12 cellular contexts compared by ENCODE assay signal in the genomic region with DNA sequence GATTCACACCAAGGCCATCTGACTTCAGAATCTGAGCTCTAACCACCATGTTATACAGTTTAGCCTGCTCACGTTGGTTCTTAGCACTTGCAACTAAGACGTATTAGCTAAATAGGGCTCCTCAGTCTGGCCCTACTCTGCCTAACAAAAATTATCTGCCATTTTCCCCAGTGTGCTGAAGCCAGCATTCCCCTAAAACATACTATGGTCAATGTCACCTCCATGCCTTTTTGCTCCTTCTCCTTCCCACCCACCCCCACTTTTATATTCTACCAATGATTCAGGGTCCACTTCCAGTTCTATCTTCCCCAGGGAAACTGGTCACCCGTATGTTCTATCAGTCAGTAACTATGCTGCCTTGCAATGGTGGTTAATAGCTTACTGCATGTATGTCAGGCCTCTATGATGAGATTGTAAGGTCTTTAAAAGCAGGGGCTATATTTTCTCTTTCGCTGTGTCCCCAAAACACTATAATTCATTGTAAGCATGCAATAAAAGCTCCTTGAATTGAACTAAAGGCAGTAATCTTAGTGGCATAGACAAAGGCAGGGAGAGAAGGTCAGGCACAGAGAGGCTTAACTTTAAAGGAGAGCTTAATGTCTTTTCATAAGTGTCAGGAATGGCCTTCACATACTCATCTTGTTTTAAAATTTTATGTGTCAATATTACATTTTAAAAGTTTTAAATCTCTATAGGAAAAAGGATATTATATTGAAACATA. TPM values are rescaled to one million over a fixed set of nuclear protein-coding genes. Genes with fewer than 3 reads are reported as not detected.
DNase-seq lines count a peak whose midpoint lies in the region; ATAC-seq and TF ChIP-seq lines count a peak whose summit lies in the region.
"Had no signal": no experiment of that assay in that cellular context is flagged by ENCODE, and none has a peak within 500 bp of the region (broad histone marks: within the 10 kb centered on the region; RNA-seq: fewer than 3 reads in every experiment).

No MANE protein-coding gene starts in this region.

- H3K9me3 Mint-ChIP-seq in Calu3 (ENCODE audit: low read depth, unreplicated experiment) = no peaks in the 10 kb centered on the region

- TF ChIP-seq EP300 in sigmoid colon (IDR thresholded peaks at IDR 0.05) = no peak

- no peak for ATAC-seq in GM19397 (IDR thresholded peaks at IDR 0.05; ENCODE audit: unreplicated experiment)

- CTCF ChIA-PET in Calu3 (lab: Charles Lee) = no interaction called here

- no peaks in the 10 kb centered on the region for H3K27me3 Mint-ChIP-seq in Calu3 (ENCODE audit: unreplicated experiment)
- H3K27me3 Mint-ChIP-seq: naive thymus-derived CD4-positive, alpha-beta T cell had no signal

- H3K36me3 ChIP-seq in SJSA1 (no peaks in the 10 kb centered on the region), esophagus squamous epithelium (no peaks in the 10 kb centered on the region), sigmoid colon (peaks cover 0 to 34% (median 11%) of the 10 kb centered on the region in 4 donors)

- H3K27ac ChIP-seq in SJSA1 (peak overlapping the region; percentile 70), esophagus squamous epithelium (peak overlapping the region in 3 of 4 donors; percentile 67 to 91 (median 73)), sigmoid colon (peak overlapping the region; percentile 56 to 77 (median 74))

- intact Hi-C loops in esophagus squamous epithelium (cut with DNase I) = no loop called here
- intact Hi-C loops in sigmoid colon (cut with DNase I) = loop anchor here (5.0 kb wide), 1 partner anchor 40 kb away; the partner anchor contains the start of gene COX17
- intact Hi-C loops in Calu3 (cut with micrococcal nuclease; ENCODE audit: unreplicated experiment) = no loop called here

- no peaks in the 10 kb centered on the region for H3K4me1 Mint-ChIP-seq in Calu3 (ENCODE audit: low read depth, unreplicated experiment)

- WGBS in esophagus squamous epithelium, 2 donors = 86 to 94% methylated on average over 4 of the region's 4 CpGs
- WGBS in sigmoid colon, 2 donors = 92 to 93% methylated on average over 4 of the region's 4 CpGs

- BruUV-seq in Calu3 (replicated peaks; lab: Mats Ljungman, UMichigan) = no TSS peak

- H3K27me3 ChIP-seq in SJSA1 (replicated peaks) (no peaks in the 10 kb centered on the region), esophagus squamous epithelium (no peaks in the 10 kb centered on the region), sigmoid colon (no peaks in the 10 kb centered on the region)

- TF ChIP-seq POLR2A in esophagus squamous epithelium (IDR thresholded peaks at IDR 0.05) (no peak), sigmoid colon (IDR thresholded peaks at IDR 0.05) (no peak)

- H3K9me3 ChIP-seq in SJSA1 (replicated peaks) (no peaks in the 10 kb centered on the region), esophagus squamous epithelium (no peaks in the 10 kb centered on the region), sigmoid colon (no peaks in the 10 kb centered on the region)

- no peak for DNase-seq in GM12865 (ENCODE audit: low read depth)
- no peak for DNase-seq in SJSA1 (ENCODE audit: low read depth in 1 of 2, low spot score in 2 of 2)
- DNase-seq in esophagus squamous epithelium (lab: John Stamatoyannopoulos, UW) = no peak
- DNase-seq in sigmoid colon = no peak
- no peak for DNase-seq in Calu3
- DNase-seq in activated CD4-positive, CD25-positive, alpha-beta regulatory T cell treated with anti-CD3 and anti-CD28 coated beads, Interleukin-2, amount 50 U/mL, for 72 hours = no peak
- DNase-seq in COLO829 (ENCODE audit: low spot score) = no peak
- DNase-seq: activated naive CD8-positive, alpha-beta T cell treated with anti-CD3 and anti-CD28 coated beads, Interleukin-2, amount 10 ng/mL, durations not matched to agents 7 days and 5 days; naive thymus-derived CD4-positive, alpha-beta T cell; stimulated activated CD8-positive, alpha-beta memory T cell treated with anti-CD3 and anti-CD28 coated beads, Interleukin-4, amount 100 ng/mL, for 48 hours had no signal

- TF ChIP-seq CTCF in GM12865 (IDR thresholded peaks at IDR 0.05; ENCODE audit: insufficient read depth, low read depth, low read length, missing control alignments) (no peak), esophagus squamous epithelium (IDR thresholded peaks at IDR 0.05) (no peak), sigmoid colon (IDR thresholded peaks at IDR 0.05) (no peak), Calu3 (IDR thresholded peaks at IDR 0.05; ENCODE audit: unreplicated experiment) (no peak)

- H3K27ac Mint-ChIP-seq in Calu3 (ENCODE audit: unreplicated experiment) = no peak overlapping the region

- peaks cover 17% of the 10 kb centered on the region for H3K4me1 ChIP-seq in SJSA1 (replicated peaks)
- peaks cover 7 to 38% (median 33%) of the 10 kb centered on the region in 3 donors for H3K4me1 ChIP-seq in esophagus squamous epithelium
- H3K4me1 ChIP-seq in sigmoid colon = peaks cover 0 to 37% (median 24%) of the 10 kb centered on the region in 4 donors

- H3K4me3 ChIP-seq in GM12865 (ENCODE audit: low read depth, low read length) (peak overlapping the region; percentile 48; the same call in 1 of the 2 replicates), SJSA1 (no peak overlapping the region), esophagus squamous epithelium (no peak overlapping the region), sigmoid colon (no peak overlapping the region)

- H3K4me3 Mint-ChIP-seq in Calu3 (ENCODE audit: low read depth, unreplicated experiment) = no peak overlapping the region

- no peaks in the 10 kb centered on the region for H3K36me3 Mint-ChIP-seq in Calu3 (ENCODE audit: insufficient read depth, unreplicated experiment)

RNA-seq across cellular contexts. Expression of gene POPDC2, which starts 23.3 kb away (rescaled TPM):
- 0.97 TPM in 1 of 2 replicates, not detected in the other for total RNA-seq in SJSA1 (2014; rRNA removed; shearing (Covaris generic))
- total RNA-seq in esophagus squamous epithelium = 1 to 10 TPM in 1 of 4 donors, under 1 TPM in 2, not detected in 1; 0.18 to 3.8 (median 0.91) TPM
- total RNA-seq in sigmoid colon = 100 to 1,000 TPM in 3 of 4 donors, 10 to 100 TPM in 1; 86.6 to 203 (median 169) TPM
- 10 to 100 TPM in 1 of 3 donors, 1 to 10 TPM in 2; 1.2 to 13.1 (median 3.6) TPM for polyA plus RNA-seq in sigmoid colon
- 0.80 and 1.0 TPM in 2 replicates for total RNA-seq in Calu3 (2022)

RNA-seq across cellular contexts. Expression of gene PLA1A, which starts 39.4 kb away (rescaled TPM):
- total RNA-seq in SJSA1 (2014; rRNA removed; shearing (Covaris generic)) = 0.16 and 1.4 TPM in 2 replicates
- 1 to 10 TPM in 1 of 4 donors, under 1 TPM in 2, not detected in 1; 0.41 to 1.5 (median 0.79) TPM for total RNA-seq in esophagus squamous epithelium
- 1 to 10 TPM; 1.2 to 4.6 (median 2.1) TPM for total RNA-seq in sigmoid colon
- polyA plus RNA-seq in sigmoid colon = 1 to 10 TPM in 1 of 3 donors, under 1 TPM in 1, not detected in 1; 0.69 to 2.9 TPM
- 0.81 and 0.99 TPM in 2 replicates for total RNA-seq in Calu3 (2022)
- polyA plus RNA-seq: BJ; naive thymus-derived CD4-positive, alpha-beta T cell had no signal

RNA-seq across cellular contexts. Expression of gene COX17, which starts 40.2 kb away (rescaled TPM):
- 36.0 and 73.6 TPM in 2 replicates for total RNA-seq in SJSA1 (2014; rRNA removed; shearing (Covaris generic))
- total RNA-seq in esophagus squamous epithelium (10 to 100 TPM; 10.8 to 33.9 (median 24.6) TPM), sigmoid colon (10 to 100 TPM; 19.0 to 61.4 (median 42.4) TPM), Calu3 (2022) (48.4 and 51.3 TPM in 2 replicates)
- polyA plus RNA-seq in sigmoid colon = 100 to 1,000 TPM; 125 to 267 (median 241) TPM

RNA-seq across cellular contexts. Expression of gene ADPRH, which starts 57.8 kb away (rescaled TPM):
- total RNA-seq in SJSA1 (2014; rRNA removed; shearing (Covaris generic)) = 1.3 and 2.0 TPM in 2 replicates
- total RNA-seq in esophagus squamous epithelium (1 to 10 TPM in 3 of 4 donors, under 1 TPM in 1; 0.66 to 5.1 (median 2.9) TPM), sigmoid colon (10 to 100 TPM in 1 of 4 donors, 1 to 10 TPM in 3; 6.3 to 11.6 (median 9.7) TPM), Calu3 (2022) (1.8 and 2.4 TPM in 2 replicates)
- 1 to 10 TPM; 1.2 to 7.2 (median 2.8) TPM for polyA plus RNA-seq in sigmoid colon

Comparison
In these comparisons a context has a peak if more than half of its experiments do, and no peak if none do; other contexts are left out.
1. RNA of gene POPDC2, which starts 23.3 kb away (total RNA-seq): 86.6 to 203 TPM in sigmoid colon; 0.97 TPM in SJSA1, 0.18 to 3.8 TPM in esophagus squamous epithelium and 0.80 to 1.0 TPM in Calu3; every median in the first group is over 10 times any median in the second.
2. Peak in every context shown above with its lines, with median percentiles within 50 percentile points of each other: H3K27ac ChIP-seq.